ENCODE assay signal across 2 cellular contexts in genomic region chr11:117384045-117384444, GRCh38.
TF ChIP-seq lines count a peak whose summit lies in the region.

No MANE protein-coding gene starts in this region.

TF ChIP-seq in K562, 482 proteins besides CTCF, POLR2A, EP300 and RAD21 (continued from another document):
- TF ChIP-seq, protein P1, sequence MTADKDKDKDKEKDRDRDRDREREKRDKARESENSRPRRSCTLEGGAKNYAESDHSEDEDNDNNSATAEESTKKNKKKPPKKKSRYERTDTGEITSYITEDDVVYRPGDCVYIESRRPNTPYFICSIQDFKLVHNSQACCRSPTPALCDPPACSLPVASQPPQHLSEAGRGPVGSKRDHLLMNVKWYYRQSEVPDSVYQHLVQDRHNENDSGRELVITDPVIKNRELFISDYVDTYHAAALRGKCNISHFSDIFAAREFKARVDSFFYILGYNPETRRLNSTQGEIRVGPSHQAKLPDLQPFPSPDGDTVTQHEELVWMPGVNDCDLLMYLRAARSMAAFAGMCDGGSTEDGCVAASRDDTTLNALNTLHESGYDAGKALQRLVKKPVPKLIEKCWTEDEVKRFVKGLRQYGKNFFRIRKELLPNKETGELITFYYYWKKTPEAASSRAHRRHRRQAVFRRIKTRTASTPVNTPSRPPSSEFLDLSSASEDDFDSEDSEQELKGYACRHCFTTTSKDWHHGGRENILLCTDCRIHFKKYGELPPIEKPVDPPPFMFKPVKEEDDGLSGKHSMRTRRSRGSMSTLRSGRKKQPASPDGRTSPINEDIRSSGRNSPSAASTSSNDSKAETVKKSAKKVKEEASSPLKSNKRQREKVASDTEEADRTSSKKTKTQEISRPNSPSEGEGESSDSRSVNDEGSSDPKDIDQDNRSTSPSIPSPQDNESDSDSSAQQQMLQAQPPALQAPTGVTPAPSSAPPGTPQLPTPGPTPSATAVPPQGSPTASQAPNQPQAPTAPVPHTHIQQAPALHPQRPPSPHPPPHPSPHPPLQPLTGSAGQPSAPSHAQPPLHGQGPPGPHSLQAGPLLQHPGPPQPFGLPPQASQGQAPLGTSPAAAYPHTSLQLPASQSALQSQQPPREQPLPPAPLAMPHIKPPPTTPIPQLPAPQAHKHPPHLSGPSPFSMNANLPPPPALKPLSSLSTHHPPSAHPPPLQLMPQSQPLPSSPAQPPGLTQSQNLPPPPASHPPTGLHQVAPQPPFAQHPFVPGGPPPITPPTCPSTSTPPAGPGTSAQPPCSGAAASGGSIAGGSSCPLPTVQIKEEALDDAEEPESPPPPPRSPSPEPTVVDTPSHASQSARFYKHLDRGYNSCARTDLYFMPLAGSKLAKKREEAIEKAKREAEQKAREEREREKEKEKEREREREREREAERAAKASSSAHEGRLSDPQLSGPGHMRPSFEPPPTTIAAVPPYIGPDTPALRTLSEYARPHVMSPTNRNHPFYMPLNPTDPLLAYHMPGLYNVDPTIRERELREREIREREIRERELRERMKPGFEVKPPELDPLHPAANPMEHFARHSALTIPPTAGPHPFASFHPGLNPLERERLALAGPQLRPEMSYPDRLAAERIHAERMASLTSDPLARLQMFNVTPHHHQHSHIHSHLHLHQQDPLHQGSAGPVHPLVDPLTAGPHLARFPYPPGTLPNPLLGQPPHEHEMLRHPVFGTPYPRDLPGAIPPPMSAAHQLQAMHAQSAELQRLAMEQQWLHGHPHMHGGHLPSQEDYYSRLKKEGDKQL (CRISPR knock-in tag; IDR thresholded peaks at IDR 0.05; ENCODE audit: borderline replicate concordance) = no peak
- TF ChIP-seq MTF1 (CRISPR knock-in tag; IDR thresholded peaks at IDR 0.05; ENCODE audit: borderline replicate concordance) (no peak), CBX2 (IDR thresholded peaks at IDR 0.05; ENCODE audit: insufficient read depth, low read length, poor library complexity, severe bottlenecking) (no peak), FOSL1 (tag; conservative IDR thresholded peaks at IDR 0.05) (0 out of 2 replicates have a peak, but pooled peaks have one; percentile 38)
- TF ChIP-seq, protein P2, sequence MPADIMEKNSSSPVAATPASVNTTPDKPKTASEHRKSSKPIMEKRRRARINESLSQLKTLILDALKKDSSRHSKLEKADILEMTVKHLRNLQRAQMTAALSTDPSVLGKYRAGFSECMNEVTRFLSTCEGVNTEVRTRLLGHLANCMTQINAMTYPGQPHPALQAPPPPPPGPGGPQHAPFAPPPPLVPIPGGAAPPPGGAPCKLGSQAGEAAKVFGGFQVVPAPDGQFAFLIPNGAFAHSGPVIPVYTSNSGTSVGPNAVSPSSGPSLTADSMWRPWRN (IDR thresholded peaks at IDR 0.05; ENCODE audit: low read depth) = no peak

TF ChIP-seq in WTC11, 78 proteins besides CTCF, POLR2A, EP300 and RAD21 (continued from another document):
- TF ChIP-seq AR (CRISPR knock-in tag; IDR thresholded peaks at IDR 0.05) (no peak), NR3C1 (CRISPR knock-in tag; conservative IDR thresholded peaks at IDR 0.05; ENCODE audit: low read depth) (no peak), MYBL2 (CRISPR knock-in tag; IDR thresholded peaks at IDR 0.05) (no peak), ZBTB21 (CRISPR knock-in tag; IDR thresholded peaks at IDR 0.05; ENCODE audit: borderline replicate concordance) (no peak), PRRX2 (CRISPR knock-in tag; IDR thresholded peaks at IDR 0.05) (no peak), JAZF1 (CRISPR knock-in tag; IDR thresholded peaks at IDR 0.05) (no peak), ZNF425 (CRISPR knock-in tag; conservative IDR thresholded peaks at IDR 0.05) (no peak), MAX (CRISPR knock-in tag; IDR thresholded peaks at IDR 0.05) (no peak), ATF1 (CRISPR knock-in tag; IDR thresholded peaks at IDR 0.05) (no peak), ZNF232 (CRISPR knock-in tag; IDR thresholded peaks at IDR 0.05) (no peak), ZNF671 (CRISPR knock-in tag; IDR thresholded peaks at IDR 0.05) (no peak), NR1H2 (CRISPR knock-in tag; IDR thresholded peaks at IDR 0.05) (no peak)
- TF ChIP-seq, protein P3, sequence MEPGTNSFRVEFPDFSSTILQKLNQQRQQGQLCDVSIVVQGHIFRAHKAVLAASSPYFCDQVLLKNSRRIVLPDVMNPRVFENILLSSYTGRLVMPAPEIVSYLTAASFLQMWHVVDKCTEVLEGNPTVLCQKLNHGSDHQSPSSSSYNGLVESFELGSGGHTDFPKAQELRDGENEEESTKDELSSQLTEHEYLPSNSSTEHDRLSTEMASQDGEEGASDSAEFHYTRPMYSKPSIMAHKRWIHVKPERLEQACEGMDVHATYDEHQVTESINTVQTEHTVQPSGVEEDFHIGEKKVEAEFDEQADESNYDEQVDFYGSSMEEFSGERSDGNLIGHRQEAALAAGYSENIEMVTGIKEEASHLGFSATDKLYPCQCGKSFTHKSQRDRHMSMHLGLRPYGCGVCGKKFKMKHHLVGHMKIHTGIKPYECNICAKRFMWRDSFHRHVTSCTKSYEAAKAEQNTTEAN (CRISPR knock-in tag; IDR thresholded peaks at IDR 0.05) = no peak
